9 cellular contexts compared by ENCODE assay signal in the genomic region with DNA sequence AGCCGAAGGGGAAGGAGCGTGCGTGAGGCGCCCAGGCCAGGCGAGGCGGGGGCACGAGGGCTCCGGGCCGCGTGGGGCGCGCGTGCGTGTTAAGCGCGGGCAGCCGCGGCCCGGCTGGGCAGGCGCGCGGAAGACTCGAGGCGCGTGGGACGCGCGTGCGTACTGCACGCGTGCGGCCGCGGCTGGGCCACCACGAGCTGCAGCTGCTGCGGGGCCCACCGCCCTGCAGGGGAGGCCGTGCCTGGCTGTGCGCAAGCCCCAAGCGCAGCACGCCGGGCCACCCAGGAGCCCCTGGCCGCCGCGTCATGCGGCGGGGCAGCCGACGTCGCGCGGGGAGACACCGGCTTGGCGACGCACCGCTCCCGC. TPM values are rescaled to one million over a fixed set of nuclear protein-coding genes. Genes with fewer than 3 reads are reported as not detected.
DNase-seq lines count a peak whose midpoint lies in the region; ATAC-seq, FAIRE-seq and TF ChIP-seq lines count a peak whose summit lies in the region.
"Had no signal": no experiment of that assay in that cellular context is flagged by ENCODE, and none has a peak within 500 bp of the region (broad histone marks: within the 10 kb centered on the region; RNA-seq: fewer than 3 reads in every experiment).

No MANE protein-coding gene starts in this region.

- H3K27me3 ChIP-seq in cardiac muscle cell (no peaks in the 10 kb centered on the region), upper lobe of left lung (peaks cover 0 to 29% (median 14%) of the 10 kb centered on the region in 4 donors), small intestine (ENCODE audit: control insufficient read depth in 2 of 2, insufficient read depth in 2 of 2, low read length in 2 of 2) (peaks cover 23 to 46% of the 10 kb centered on the region in 2 donors)

- H3K36me3 Mint-ChIP-seq in activated naive CD8-positive, alpha-beta T cell treated with anti-CD3 and anti-CD28 coated beads for 36 hours = no peaks in the 10 kb centered on the region
- H3K36me3 Mint-ChIP-seq in memory B cell = no peaks in the 10 kb centered on the region

- H3K9me3 ChIP-seq in cardiac muscle cell (ENCODE audit: low read depth) (no peaks in the 10 kb centered on the region), upper lobe of left lung (no peaks in the 10 kb centered on the region), small intestine (ENCODE audit: control insufficient read depth, low read depth) (no peaks in the 10 kb centered on the region)

- H3K4me3 ChIP-seq in cardiac muscle cell = peak overlapping the region; percentile 48
- H3K4me3 ChIP-seq in upper lobe of left lung = peak overlapping the region; percentile 20 to 65 (median 53)
- H3K4me3 ChIP-seq in small intestine (ENCODE audit: low read depth in 1 of 2, low read length in 2 of 2) = peak overlapping the region in 1 of 2 donors; percentile 33

- peaks cover 17% of the 10 kb centered on the region for H3K4me1 Mint-ChIP-seq in activated naive CD8-positive, alpha-beta T cell treated with anti-CD3 and anti-CD28 coated beads for 36 hours
- peaks cover 10% of the 10 kb centered on the region for H3K4me1 Mint-ChIP-seq in memory B cell

- TF ChIP-seq POLR2A in upper lobe of left lung (IDR thresholded peaks at IDR 0.05) = no peak

- peak overlapping the region; percentile 71 for H3K4me3 Mint-ChIP-seq in activated naive CD8-positive, alpha-beta T cell treated with anti-CD3 and anti-CD28 coated beads for 36 hours
- peak overlapping the region; percentile 73 for H3K4me3 Mint-ChIP-seq in memory B cell

- H3K4me1 ChIP-seq in cardiac muscle cell (ENCODE audit: low read depth) (peaks cover 36% of the 10 kb centered on the region), upper lobe of left lung (peaks cover 21 to 52% (median 26%) of the 10 kb centered on the region in 4 donors), small intestine (ENCODE audit: control insufficient read depth in 2 of 2, insufficient read depth in 1 of 2, low read depth in 1 of 2, low read length in 1 of 2) (peaks cover 0 to 5% of the 10 kb centered on the region in 2 donors)

- H3K27me3 Mint-ChIP-seq in activated naive CD8-positive, alpha-beta T cell treated with anti-CD3 and anti-CD28 coated beads for 36 hours = peaks cover 71% of the 10 kb centered on the region
- H3K27me3 Mint-ChIP-seq in memory B cell = peaks cover 16% of the 10 kb centered on the region

- intact Hi-C loops in left ventricle myocardium superior (cut with micrococcal nuclease) = no loop called here

- no peaks in the 10 kb centered on the region for H3K9me3 Mint-ChIP-seq in activated naive CD8-positive, alpha-beta T cell treated with anti-CD3 and anti-CD28 coated beads for 36 hours
- H3K9me3 Mint-ChIP-seq in memory B cell = no peaks in the 10 kb centered on the region

- DNase-seq in cardiac muscle cell (ENCODE audit: low read depth in 1 of 2, low spot score in 1 of 2) (peak in 1 of 2 donors; percentile 69), left ventricle myocardium superior (no peak), memory B cell (ENCODE audit: low spot score in 2 of 2) (no peak), upper lobe of left lung (peak in 1 of 2 donors; percentile 89), hepatic stellate cell (ENCODE audit: low spot score) (no peak), small intestine (no peak), DMS114 treated with DMSO at 0.1 percent for 48 hours (lab: John Stamatoyannopoulos, UW; ENCODE audit: unreplicated experiment) (no peak)
- DNase-seq in activated naive CD8-positive, alpha-beta T cell treated with anti-CD3 and anti-CD28 coated beads for 36 hours = peak; percentile 25
- DNase-seq: NCI-H2171 treated with DMSO at 0.1 percent for 48 hours had no signal

- H3K36me3 ChIP-seq in cardiac muscle cell (no peaks in the 10 kb centered on the region), upper lobe of left lung (no peaks in the 10 kb centered on the region), small intestine (ENCODE audit: control insufficient read depth in 2 of 2, insufficient read depth in 2 of 2, low read length in 2 of 2) (no peaks in the 10 kb centered on the region)

- no peak for FAIRE-seq in small intestine (lab: Jason Lieb, UNC)

- WGBS in upper lobe of left lung, 2 donors = 0 to 11% methylated on average over 12 to 17 of the region's 57 CpGs
- 1 to 4% (median 1%) methylated on average over 33 to 57 of the region's 57 CpGs for WGBS in small intestine, 3 donors

- TF ChIP-seq CTCF in cardiac muscle cell (IDR thresholded peaks at IDR 0.05; ENCODE audit: low read depth, low read length) (no peak), upper lobe of left lung (IDR thresholded peaks at IDR 0.05) (peak in 1 of 6 experiments; percentile 17)

- ATAC-seq in left ventricle myocardium superior = no peak
- no peak for ATAC-seq in memory B cell (ENCODE audit: low read depth)
- peak in 1 of 2 donors; percentile 48 for ATAC-seq in upper lobe of left lung (ENCODE audit: low FRiP score in 2 of 2)

- no peak for TF ChIP-seq EP300 in upper lobe of left lung (IDR thresholded peaks at IDR 0.05)

- H3K27ac Mint-ChIP-seq in activated naive CD8-positive, alpha-beta T cell treated with anti-CD3 and anti-CD28 coated beads for 36 hours = no peak overlapping the region
- H3K27ac Mint-ChIP-seq in memory B cell = no peak overlapping the region

- H3K27ac ChIP-seq in cardiac muscle cell (peak overlapping the region; percentile 87), upper lobe of left lung (peak overlapping the region in 1 of 4 donors; percentile 69), small intestine (ENCODE audit: low read depth in 1 of 2, low read length in 1 of 2) (no peak overlapping the region)

RNA-seq across cellular contexts. Expression of a gene that starts 0.6 kb away (rescaled TPM):
- total RNA-seq in cardiac muscle cell (13.9 and 21.8 TPM in 2 replicates), left ventricle myocardium superior (not detected), upper lobe of left lung (1 to 10 TPM; 2.2 to 7.3 (median 3.8) TPM)
- polyA plus RNA-seq in cardiac muscle cell (3.3 and 6.8 TPM in 2 replicates), small intestine (under 1 TPM in 1 of 3 donors, not detected in 2; 0.01 TPM)
- under 1 TPM; 0.10 to 0.14 TPM for total RNA-seq in activated naive CD8-positive, alpha-beta T cell treated with anti-CD3 and anti-CD28 coated beads for 36 hours
